ENCODE assay signal across 1 cellular context in the genomic region with DNA sequence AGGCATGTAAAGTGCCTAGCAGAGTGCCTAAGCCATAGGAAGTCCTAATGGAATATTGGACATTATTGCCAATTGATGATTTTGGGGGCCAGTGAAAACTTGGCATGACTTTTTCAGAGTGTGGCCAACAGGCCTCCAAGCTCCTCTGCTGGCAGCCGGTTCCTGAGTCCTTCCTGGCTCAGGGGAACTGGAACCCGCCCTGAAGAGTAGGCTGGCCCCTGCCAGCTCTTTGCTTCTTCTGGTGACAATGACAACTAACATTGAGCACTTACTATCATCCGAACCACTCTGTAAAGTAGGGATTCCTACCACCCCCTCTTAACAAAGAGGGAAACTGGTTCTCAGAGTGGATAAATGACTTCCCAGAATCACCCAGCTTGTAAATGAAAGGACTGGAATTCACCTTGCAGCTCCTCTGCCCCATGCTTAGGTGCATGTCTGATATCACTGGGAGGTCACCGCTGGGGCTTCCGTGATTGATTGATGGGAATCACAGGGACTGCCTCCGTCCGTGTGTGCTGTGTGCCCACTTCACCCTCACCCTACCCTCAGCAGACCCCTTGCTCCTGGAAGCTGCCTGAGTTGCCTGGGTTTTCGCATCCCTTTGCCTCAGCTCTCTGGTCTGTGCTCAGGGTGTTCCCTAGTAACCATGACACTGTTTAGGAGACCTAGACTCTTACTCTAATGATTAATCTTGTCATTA.
TF ChIP-seq lines count a peak whose summit lies in the region.

No MANE protein-coding gene starts in this region.

TF ChIP-seq in H1, 55 proteins besides CTCF, POLR2A, EP300 and RAD21:
- TF ChIP-seq PHF8 (conservative IDR thresholded peaks at IDR 0.05; ENCODE audit: low read depth, low read length) (no peak), BCL11A (IDR thresholded peaks at IDR 0.05; ENCODE audit: low read depth in 2 of 2, low read length in 2 of 2) (no peak), KDM1A (IDR thresholded peaks at IDR 0.05; ENCODE audit: borderline replicate concordance, low read length) (no peak), BRCA1 (IDR thresholded peaks at IDR 0.05; ENCODE audit: low read depth, low read length) (no peak), NRF1 (IDR thresholded peaks at IDR 0.05; ENCODE audit: low read depth, low read length) (no peak), SUZ12 (IDR thresholded peaks at IDR 0.05; ENCODE audit: low read length) (no peak), GABPA (IDR thresholded peaks at IDR 0.05; ENCODE audit: borderline replicate concordance, insufficient read depth, low read length) (no peak), EGR1 (IDR thresholded peaks at IDR 0.05; ENCODE audit: borderline replicate concordance, low read depth, low read length) (no peak), KDM4A (IDR thresholded peaks at IDR 0.05; ENCODE audit: low read depth, low read length, severe bottlenecking) (no peak)
- TF ChIP-seq, protein P1, sequence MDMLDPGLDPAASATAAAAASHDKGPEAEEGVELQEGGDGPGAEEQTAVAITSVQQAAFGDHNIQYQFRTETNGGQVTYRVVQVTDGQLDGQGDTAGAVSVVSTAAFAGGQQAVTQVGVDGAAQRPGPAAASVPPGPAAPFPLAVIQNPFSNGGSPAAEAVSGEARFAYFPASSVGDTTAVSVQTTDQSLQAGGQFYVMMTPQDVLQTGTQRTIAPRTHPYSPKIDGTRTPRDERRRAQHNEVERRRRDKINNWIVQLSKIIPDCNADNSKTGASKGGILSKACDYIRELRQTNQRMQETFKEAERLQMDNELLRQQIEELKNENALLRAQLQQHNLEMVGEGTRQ (IDR thresholded peaks at IDR 0.05; ENCODE audit: low read length) = no peak
- TF ChIP-seq, protein P2, sequence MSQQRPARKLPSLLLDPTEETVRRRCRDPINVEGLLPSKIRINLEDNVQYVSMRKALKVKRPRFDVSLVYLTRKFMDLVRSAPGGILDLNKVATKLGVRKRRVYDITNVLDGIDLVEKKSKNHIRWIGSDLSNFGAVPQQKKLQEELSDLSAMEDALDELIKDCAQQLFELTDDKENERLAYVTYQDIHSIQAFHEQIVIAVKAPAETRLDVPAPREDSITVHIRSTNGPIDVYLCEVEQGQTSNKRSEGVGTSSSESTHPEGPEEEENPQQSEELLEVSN (IDR thresholded peaks at IDR 0.05) = no peak
